ENCODE assay signal across 7 cellular contexts in the genomic region with DNA sequence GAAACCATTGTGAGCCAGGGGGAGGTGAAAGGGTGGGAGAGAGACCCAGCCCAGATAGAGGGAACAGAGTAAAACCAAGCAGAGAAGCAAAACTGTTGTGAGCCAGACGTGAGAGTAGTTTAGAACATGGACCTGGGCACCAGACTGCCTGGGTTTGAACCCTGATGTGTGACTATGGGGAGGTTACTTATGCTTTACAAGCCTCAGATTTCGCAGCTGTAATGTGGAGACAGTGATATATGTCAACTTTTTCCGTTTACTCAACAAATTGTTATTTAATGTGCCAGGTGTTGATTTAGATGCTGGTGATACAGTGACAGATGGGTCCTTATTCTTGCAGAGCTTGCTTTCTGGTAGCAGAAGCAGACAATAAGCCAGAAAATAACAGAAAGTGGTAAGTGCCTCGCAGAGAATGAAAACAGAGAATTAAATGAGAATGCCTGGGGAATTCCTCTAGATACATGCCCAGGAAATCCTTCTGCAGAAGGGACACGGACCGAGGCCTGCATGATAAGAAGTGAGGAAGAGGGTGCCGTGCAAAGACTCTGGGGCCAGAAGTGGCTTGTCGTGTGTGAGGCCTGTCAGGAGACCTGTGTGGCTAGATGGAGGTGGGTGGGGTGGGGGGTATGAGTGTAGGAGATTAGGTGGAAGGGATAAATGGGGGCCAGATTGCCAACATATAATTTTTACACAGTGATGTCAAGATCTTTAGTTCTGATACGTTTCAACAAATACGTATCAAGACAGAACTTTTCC. TPM values are rescaled to one million over a fixed set of nuclear protein-coding genes. Genes with fewer than 3 reads are reported as not detected.
DNase-seq lines count a peak whose midpoint lies in the region; ATAC-seq, FAIRE-seq and TF ChIP-seq lines count a peak whose summit lies in the region.

No MANE protein-coding gene starts in this region.

- no peak overlapping the region for H3K4me3 ChIP-seq in PC-9
- H3K4me3 ChIP-seq in HepG2 (replicated peaks in 1 of 3; ENCODE audit: insufficient read depth in 1 of 3, low read depth in 2 of 3, low read length in 3 of 3): no peak overlapping the region
- no peak overlapping the region for H3K4me3 ChIP-seq in ascending aorta

- no peak for TF ChIP-seq POLR2A in HepG2 (IDR thresholded peaks at IDR 0.05; ENCODE audit: insufficient read depth in 1 of 2, low read depth in 2 of 2, low read length in 2 of 2)

- BruUV-seq in PC-9 (replicated peaks; lab: Mats Ljungman, UMichigan): no TSS peak
- no TSS peak for BruUV-seq in HepG2 (replicated peaks; lab: Mats Ljungman, UMichigan)

- no peaks in the 10 kb centered on the region for H3K36me3 ChIP-seq in PC-9 (ENCODE audit: low read depth)
- H3K36me3 ChIP-seq in HepG2 (replicated peaks in 1 of 2; ENCODE audit: control insufficient read depth in 1 of 2, insufficient read depth in 2 of 2, low read length in 2 of 2): no peaks in the 10 kb centered on the region
- H3K36me3 ChIP-seq in ascending aorta: no peaks in the 10 kb centered on the region

- no peak overlapping the region for H2AFZ ChIP-seq in PC-9
- H2AFZ ChIP-seq in HepG2 (ENCODE audit: low read length): no peak overlapping the region

- ATAC-seq in GM19035 (IDR thresholded peaks at IDR 0.05; ENCODE audit: unreplicated experiment) (peak; percentile 9), HG02642 (IDR thresholded peaks at IDR 0.05; ENCODE audit: poor library complexity, unreplicated experiment) (peak; percentile 11), HepG2 (peak; percentile 28; the same call in 1 of the 3 replicates)

- H4K20me1 ChIP-seq in PC-9 (ENCODE audit: insufficient read depth) (no peaks in the 10 kb centered on the region; the same call in 1 of the 2 replicates), HepG2 (ENCODE audit: insufficient read depth, low read length) (no peaks in the 10 kb centered on the region)

- 54% methylated on average over 10 of the region's 10 CpGs for WGBS in HepG2 (ENCODE audit: low lambda C conversion rate)

- H3K9me3 ChIP-seq in PC-9 (ENCODE audit: insufficient read depth, low read depth): no peaks in the 10 kb centered on the region
- no peaks in the 10 kb centered on the region for H3K9me3 ChIP-seq in HepG2 (ENCODE audit: low read length)
- no peaks in the 10 kb centered on the region for H3K9me3 ChIP-seq in ascending aorta

- H3K36me3 Mint-ChIP-seq in type B pancreatic cell: no peaks in the 10 kb centered on the region

- H3K27ac Mint-ChIP-seq in type B pancreatic cell: no peak overlapping the region

- peak overlapping the region; percentile 20 for H3K4me2 ChIP-seq in PC-9
- no peak overlapping the region for H3K4me2 ChIP-seq in HepG2 (ENCODE audit: low read depth, low read length)

- in situ Hi-C loops in HepG2 (cut with HindIII; ENCODE audit: extremely low pct_ligation_motif_present, low pct_unique_long_range_greater_than_20kb): no loop called here

- DNase-seq in PC-9: no peak
- no peak for DNase-seq in HepG2 (ENCODE audit: low spot score)
- no peak for DNase-seq in GDM1 (lab: John Stamatoyannopoulos, UW)
- DNase-seq in type B pancreatic cell (ENCODE audit: extremely low spot score, unreplicated experiment): no peak
- DNase-seq in ascending aorta (ENCODE audit: low spot score in 2 of 2): no peak

- TF ChIP-seq EP300 in HepG2 (IDR thresholded peaks at IDR 0.05; ENCODE audit: low read depth in 2 of 2, low read length in 2 of 2): no peak
- TF ChIP-seq EP300 in HepG2 (CRISPR knock-in tag; IDR thresholded peaks at IDR 0.05; ENCODE audit: borderline replicate concordance): no peak

- peaks cover 31% of the 10 kb centered on the region for H3F3A ChIP-seq in PC-9 (ENCODE audit: insufficient read depth, low read depth)

- no peaks in the 10 kb centered on the region for H3K27me3 Mint-ChIP-seq in type B pancreatic cell

- H3K4me1 Mint-ChIP-seq in type B pancreatic cell (ENCODE audit: unreplicated experiment): peaks cover 5% of the 10 kb centered on the region

- CTCF ChIA-PET in PC-9 (lab: Charles Lee) (no interaction called here), HepG2 (lab: Yijun Ruan, JAX; ENCODE audit: low intra/inter-chr PET ratio, low total read pairs) (no interaction called here)

- no peak for TF ChIP-seq CTCF in PC-9 (conservative IDR thresholded peaks at IDR 0.05)
- no peak for TF ChIP-seq CTCF in HepG2 (CRISPR knock-in tag; IDR thresholded peaks at IDR 0.05)
- TF ChIP-seq CTCF in type B pancreatic cell (conservative IDR thresholded peaks at IDR 0.05): no peak
- no peak for TF ChIP-seq CTCF in ascending aorta (IDR thresholded peaks at IDR 0.05)

- no peak for FAIRE-seq in HepG2 (lab: Jason Lieb, UNC)

- H3K27me3 ChIP-seq in PC-9 (ENCODE audit: insufficient read depth, low read depth): no peaks in the 10 kb centered on the region
- H3K27me3 ChIP-seq in HepG2 (ENCODE audit: control insufficient read depth in 1 of 2, insufficient read depth in 2 of 2, low read length in 2 of 2): no peaks in the 10 kb centered on the region
- H3K27me3 ChIP-seq in ascending aorta: no peaks in the 10 kb centered on the region

- H3K4me3 Mint-ChIP-seq in type B pancreatic cell: no peak overlapping the region

- peaks cover 5% of the 10 kb centered on the region for H3K9me3 Mint-ChIP-seq in type B pancreatic cell

- H3K27ac ChIP-seq in PC-9: 0 out of 2 replicates have a peak overlapping the region, but pooled peaks have one; percentile 7
- H3K27ac ChIP-seq in HepG2 (ENCODE audit: extremely low read length, insufficient read depth, low read length): no peak overlapping the region
- H3K27ac ChIP-seq in ascending aorta: peak overlapping the region in 1 of 2 donors; percentile 1

- intact Hi-C loops in PC-9 (cut with micrococcal nuclease; ENCODE audit: unreplicated experiment) (no loop called here), HepG2 (cut with micrococcal nuclease; ENCODE audit: unreplicated experiment) (no loop called here), ascending aorta (cut with DNase I) (loop anchor here (5.0 kb wide), 1 partner anchor 42 kb away; no protein-coding TSS in a partner anchor)

- peaks cover 45% of the 10 kb centered on the region for H3K4me1 ChIP-seq in PC-9 (replicated peaks; ENCODE audit: insufficient read depth)
- no peaks in the 10 kb centered on the region; the same call in 1 of the 2 replicates for H3K4me1 ChIP-seq in HepG2 (ENCODE audit: insufficient read depth, low read length)
- peaks cover 15 to 27% of the 10 kb centered on the region in 2 donors for H3K4me1 ChIP-seq in ascending aorta

- no peak overlapping the region for H3K9ac ChIP-seq in HepG2 (ENCODE audit: insufficient read depth, low read depth, low read length)

- POLR2A ChIA-PET in PC-9 (lab: Charles Lee; ENCODE audit: unreplicated experiment) (no interaction called here), HepG2 (lab: Yijun Ruan, JAX) (no interaction called here)

- H3K79me2 ChIP-seq in PC-9 (ENCODE audit: low read depth) (no peaks in the 10 kb centered on the region), HepG2 (ENCODE audit: insufficient read depth, low read length) (no peaks in the 10 kb centered on the region)

- H3K9me2 ChIP-seq in PC-9 (ENCODE audit: insufficient read depth): no peaks in the 10 kb centered on the region; the same call in 1 of the 2 replicates

- no peak for TF ChIP-seq RAD21 in HepG2 (CRISPR knock-in tag; IDR thresholded peaks at IDR 0.05)

RNA-seq across cellular contexts. Expression of a gene that starts 15.0 kb away (rescaled TPM):
- total RNA-seq in PC-9 (2021) (2.5 and 3.2 TPM in 2 replicates), HepG2 (2016; rRNA removed; fragmentation: Illumina TruSeq; extraction: Trizol) (0.97 and 1.00 TPM in 2 replicates), type B pancreatic cell (ENCODE audit: low replicate concordance) (13.2 and 15.4 TPM in 2 replicates), ascending aorta (10.5 TPM)
- 0.09 and 0.30 TPM in 2 replicates for total RNA-seq in HepG2 (2016; cell fraction: cytosol; rRNA removed; fragmentation: Illumina TruSeq; extraction: Trizol; ENCODE audit: low read depth)
- total RNA-seq in HepG2 (2016; cell fraction: insoluble cytoplasmic fraction; rRNA removed; fragmentation: Illumina TruSeq; extraction: Trizol): 1.5 and 2.1 TPM in 2 replicates
- 0.76 and 1.1 TPM in 2 replicates for total RNA-seq in HepG2 (2016; cell fraction: membrane; rRNA removed; fragmentation: Illumina TruSeq; extraction: Trizol)
- total RNA-seq in HepG2 (2016; cell fraction: nucleus; rRNA removed; fragmentation: Illumina TruSeq; extraction: Trizol): 2.9 and 3.8 TPM in 2 replicates
- 1.4 and 1.7 TPM in 2 replicates for polyA plus RNA-seq in HepG2 (2011; rRNA removed)
- 0.52 and 0.92 TPM in 2 replicates for polyA plus RNA-seq in HepG2 (2011; cell fraction: cytosol; rRNA removed)
- polyA plus RNA-seq in HepG2 (2011; cell fraction: nucleus; rRNA removed): 1.9 and 2.4 TPM in 2 replicates
- polyA plus RNA-seq in HepG2 (2012): 1.3 and 1.7 TPM in 2 replicates
- polyA plus RNA-seq in HepG2 (2016; cell fraction: cytosol; fragmentation: Illumina TruSeq; extraction: Trizol; ENCODE audit: low read depth): 0.16 and 0.21 TPM in 2 replicates
- polyA plus RNA-seq in HepG2 (2016; cell fraction: insoluble cytoplasmic fraction; fragmentation: Illumina TruSeq; extraction: Trizol; ENCODE audit: low read depth): 1.2 and 1.7 TPM in 2 replicates
- 0.60 and 0.66 TPM in 2 replicates for polyA plus RNA-seq in HepG2 (2016; cell fraction: membrane; fragmentation: Illumina TruSeq; extraction: Trizol; ENCODE audit: low read depth)
- 2.6 and 3.1 TPM in 2 replicates for polyA plus RNA-seq in HepG2 (2016; cell fraction: nucleus; fragmentation: Illumina TruSeq; extraction: Trizol; ENCODE audit: insufficient read depth, low read depth)
- 1.3 and 6.1 TPM in 2 replicates for polyA minus RNA-seq in HepG2 (2011; rRNA and poly(A)+ RNA removed; ENCODE audit: low replicate concordance)
- 1.7 and 2.0 TPM in 2 replicates for polyA minus RNA-seq in HepG2 (2011; cell fraction: cytosol; rRNA and poly(A)+ RNA removed)
- polyA minus RNA-seq in HepG2 (2011; cell fraction: nucleus; rRNA and poly(A)+ RNA removed): 3.2 and 4.8 TPM in 2 replicates

RNA-seq across cellular contexts. Expression of a gene that starts 43.1 kb away (rescaled TPM):
- total RNA-seq in PC-9 (2021): not detected in 2 replicates
- not detected in 2 replicates for total RNA-seq in HepG2 (2016; rRNA removed; fragmentation: Illumina TruSeq; extraction: Trizol)
- total RNA-seq in HepG2 (2016; cell fraction: cytosol; rRNA removed; fragmentation: Illumina TruSeq; extraction: Trizol; ENCODE audit: low read depth): not detected in 2 replicates
- total RNA-seq in HepG2 (2016; cell fraction: insoluble cytoplasmic fraction; rRNA removed; fragmentation: Illumina TruSeq; extraction: Trizol): not detected in 2 replicates
- total RNA-seq in HepG2 (2016; cell fraction: membrane; rRNA removed; fragmentation: Illumina TruSeq; extraction: Trizol): not detected in 2 replicates
- total RNA-seq in HepG2 (2016; cell fraction: nucleus; rRNA removed; fragmentation: Illumina TruSeq; extraction: Trizol): not detected in 2 replicates
- not detected in 2 replicates for polyA plus RNA-seq in HepG2 (2011; rRNA removed)
- not detected in 2 replicates for polyA plus RNA-seq in HepG2 (2011; cell fraction: cytosol; rRNA removed)
- polyA plus RNA-seq in HepG2 (2011; cell fraction: nucleus; rRNA removed): not detected in 2 replicates
- 0.09 and 0.20 TPM in 2 replicates for polyA plus RNA-seq in HepG2 (2012)
- polyA plus RNA-seq in HepG2 (2016; cell fraction: cytosol; fragmentation: Illumina TruSeq; extraction: Trizol; ENCODE audit: low read depth): not detected in 2 replicates
- polyA plus RNA-seq in HepG2 (2016; cell fraction: insoluble cytoplasmic fraction; fragmentation: Illumina TruSeq; extraction: Trizol; ENCODE audit: low read depth): not detected in 2 replicates
- not detected in 2 replicates for polyA plus RNA-seq in HepG2 (2016; cell fraction: membrane; fragmentation: Illumina TruSeq; extraction: Trizol; ENCODE audit: low read depth)
- polyA plus RNA-seq in HepG2 (2016; cell fraction: nucleus; fragmentation: Illumina TruSeq; extraction: Trizol; ENCODE audit: insufficient read depth, low read depth): not detected in 2 replicates
- polyA minus RNA-seq in HepG2 (2011; rRNA and poly(A)+ RNA removed; ENCODE audit: low replicate concordance): not detected in 2 replicates
- not detected in 2 replicates for polyA minus RNA-seq in HepG2 (2011; cell fraction: cytosol; rRNA and poly(A)+ RNA removed)
- not detected in 2 replicates for polyA minus RNA-seq in HepG2 (2011; cell fraction: nucleus; rRNA and poly(A)+ RNA removed)
- total RNA-seq in type B pancreatic cell (ENCODE audit: low replicate concordance): not detected in 2 replicates
- not detected for total RNA-seq in ascending aorta
